25 cellular contexts compared by ENCODE assay signal in genomic region chr1:158100498-158100897, GRCh38.
DNase-seq lines count a peak whose midpoint lies in the region; ATAC-seq, FAIRE-seq and TF ChIP-seq lines count a peak whose summit lies in the region.
"Had no signal": no experiment of that assay in that cellular context is flagged by ENCODE, and none has a peak within 500 bp of the region (broad histone marks: within the 10 kb centered on the region; RNA-seq: fewer than 3 reads in every experiment).

No MANE protein-coding gene starts in this region.

- peaks cover 2% of the 10 kb centered on the region for H3K27me3 ChIP-seq in adipocyte (replicated peaks; ENCODE audit: control insufficient read depth, insufficient read depth, low read length)
- H3K27me3 ChIP-seq in H1 (replicated peaks in 1 of 4; ENCODE audit: control insufficient read depth in 3 of 4, extremely low read depth in 1 of 4, insufficient read depth in 3 of 4, low read length in 3 of 4), result no peaks in the 10 kb centered on the region
- H3K27me3 ChIP-seq: BE2C; BLaER1 treated with 17β-estradiol and CSF1 and Interleukin-3, amounts not matched to agents 10 nM and 100 nM had no signal

- H2AK5ac ChIP-seq in H1 (ENCODE audit: low read depth, low read length), result no peak overlapping the region

- H3K9ac ChIP-seq in adipocyte (ENCODE audit: low read length) (peak overlapping the region; percentile 20), H1 (replicated peaks in 1 of 4; ENCODE audit: extremely low read depth in 1 of 4, low read depth in 3 of 4, low read length in 3 of 4) (no peak overlapping the region)
- H3K9ac ChIP-seq: BLaER1 treated with 17β-estradiol and CSF1 and Interleukin-3, amounts not matched to agents 10 nM and 100 nM had no signal

- H2AFZ ChIP-seq in H1 (ENCODE audit: low read length), result no peak overlapping the region

- no peak overlapping the region for H4K5ac ChIP-seq in H1 (ENCODE audit: insufficient read length, low read depth, low read length)

- H3K36me3 ChIP-seq in adipocyte (ENCODE audit: control insufficient read depth, insufficient read depth, low read length, severe bottlenecking) (peaks cover 14% of the 10 kb centered on the region), H1 (ENCODE audit: control insufficient read depth in 2 of 4, insufficient read depth in 4 of 4, low read length in 3 of 4) (no peaks in the 10 kb centered on the region)
- H3K36me3 ChIP-seq: BE2C had no signal

- FAIRE-seq in H1 (lab: Jason Lieb, UNC), result no peak
- FAIRE-seq: D721Med, GM12891, GM18507 had no signal

- no peaks in the 10 kb centered on the region for H3K79me2 ChIP-seq in H1 (ENCODE audit: control insufficient read depth in 1 of 2, insufficient read depth in 2 of 2, low read length in 2 of 2)

- H3K18ac ChIP-seq in H1 (ENCODE audit: extremely low read depth, low read length), result no peak overlapping the region

- peak overlapping the region; percentile 37; the same call in 1 of the 2 replicates for H2BK5ac ChIP-seq in H1 (ENCODE audit: low read depth, low read length)

- H3K79me1 ChIP-seq in H1 (ENCODE audit: low read depth, low read length), result no peaks in the 10 kb centered on the region

- H3K23me2 ChIP-seq in H1 (ENCODE audit: low read depth, low read length), result no peaks in the 10 kb centered on the region

- no peak overlapping the region for H3K56ac ChIP-seq in H1 (replicated peaks; ENCODE audit: insufficient read length, low read depth, low read length)

- no peaks in the 10 kb centered on the region for H3K9me3 ChIP-seq in adipocyte (ENCODE audit: control insufficient read depth, low read length)
- H3K9me3 ChIP-seq in H1 (ENCODE audit: insufficient read depth in 2 of 2, low read depth in 1 of 2, low read length in 1 of 2), result no peaks in the 10 kb centered on the region
- H3K9me3 ChIP-seq: BE2C; BLaER1 treated with 17β-estradiol and CSF1 and Interleukin-3, amounts not matched to agents 10 nM and 100 nM had no signal

- CTCF ChIA-PET in H1 (lab: Charles Lee; ENCODE audit: partially characterized antibody), result interaction anchor here (1.6 to 38.2 kb wide), 5 partner anchors 8 to 118 kb away, joined by 3 to 2918 read pairs (median 36); partner anchors contain the start of gene KIRREL1
- CTCF ChIA-PET in activated CD4-positive, alpha-beta T cell treated with anti-CD3 and anti-CD28 coated beads, Interleukin-2, amount 10 ng/mL, durations not matched to agents 7 days and 5 days (lab: Charles Lee), result no interaction called here

- no peak for TF ChIP-seq POLR2A in H1 (IDR thresholded peaks at IDR 0.05; ENCODE audit: control extremely low read depth in 1 of 2, low read depth in 2 of 2, low read length in 2 of 2)

- no peak for TF ChIP-seq CTCF in H1 (IDR thresholded peaks at IDR 0.05; ENCODE audit: control extremely low read depth in 1 of 3, insufficient read depth in 1 of 3, low read depth in 1 of 3, low read length in 3 of 3)

- whole genome bisulfite sequencing in H1 (ENCODE audit: extremely low coverage in 1 of 2, insufficient coverage in 1 of 2, insufficient read length in 1 of 2, insufficient replicate concordance in 2 of 2, low coverage in 1 of 2, low lambda C conversion rate in 2 of 2, missing lambda C conversion rate in 1 of 2), 2 experiments, result 92% methylated on average over 2 of the region's 2 CpGs; no CpG with 5 or more reads in 1 of the 2 experiments

- no peak overlapping the region for H3K4me3 Mint-ChIP-seq in activated CD4-positive, alpha-beta T cell treated with anti-CD3 and anti-CD28 coated beads, Interleukin-2, amount 10 ng/mL, durations not matched to agents 7 days and 5 days
- H3K4me3 Mint-ChIP-seq: CD14-positive monocyte; CD4-positive, alpha-beta T cell; CD8-positive, alpha-beta memory T cell had no signal

- H3K23ac ChIP-seq in H1 (ENCODE audit: insufficient read length), result no peak overlapping the region

- no peak overlapping the region for H4K91ac ChIP-seq in H1 (replicated peaks; ENCODE audit: insufficient read length, low read length)

- no peaks in the 10 kb centered on the region for H3K9me3 Mint-ChIP-seq in activated CD4-positive, alpha-beta T cell treated with anti-CD3 and anti-CD28 coated beads, Interleukin-2, amount 10 ng/mL, durations not matched to agents 7 days and 5 days
- H3K9me3 Mint-ChIP-seq: CD4-positive, alpha-beta T cell; CD8-positive, alpha-beta memory T cell had no signal

- H3K27ac ChIP-seq in H1 (ENCODE audit: low read depth, low read length), result no peak overlapping the region
- H3K27ac ChIP-seq: 22Rv1; BLaER1 treated with 17β-estradiol and CSF1 and Interleukin-3, amounts not matched to agents 10 nM and 100 nM had no signal

- H4K20me1 ChIP-seq in H1 (replicated peaks in 1 of 2; ENCODE audit: control insufficient read depth in 1 of 2, insufficient read depth in 2 of 2, low read length in 2 of 2), result no peaks in the 10 kb centered on the region
- H4K20me1 ChIP-seq: BLaER1 treated with 17β-estradiol and CSF1 and Interleukin-3, amounts not matched to agents 10 nM and 100 nM had no signal

- ATAC-seq in sciatic nerve (peak; percentile 51), GM21576 (IDR thresholded peaks at IDR 0.05; ENCODE audit: unreplicated experiment) (no peak)

- H2BK15ac ChIP-seq in H1 (ENCODE audit: low read length), result no peak overlapping the region; the same call in 1 of the 2 replicates

- POLR2A ChIA-PET in H1 (lab: Charles Lee; ENCODE audit: partially characterized antibody), result no interaction called here
- POLR2A ChIA-PET in activated CD4-positive, alpha-beta T cell treated with anti-CD3 and anti-CD28 coated beads, Interleukin-2, amount 10 ng/mL, durations not matched to agents 7 days and 5 days (lab: Charles Lee), result no interaction called here

- TF ChIP-seq RAD21 in H1 (IDR thresholded peaks at IDR 0.05 in 1 of 2, conservative IDR thresholded peaks at IDR 0.05 in 1 of 2; ENCODE audit: low read depth in 2 of 2, low read length in 2 of 2), result no peak

- H2BK120ac ChIP-seq in H1 (replicated peaks; ENCODE audit: low read depth, low read length), result peak overlapping the region; percentile 16

- peaks cover 5% of the 10 kb centered on the region for H3K4me1 Mint-ChIP-seq in activated CD4-positive, alpha-beta T cell treated with anti-CD3 and anti-CD28 coated beads, Interleukin-2, amount 10 ng/mL, durations not matched to agents 7 days and 5 days
- H3K4me1 Mint-ChIP-seq: CD14-positive monocyte had no signal

- intact Hi-C loops in sciatic nerve (cut with DNase I), result no loop called here

- no peak overlapping the region for H3K14ac ChIP-seq in H1 (ENCODE audit: insufficient read length)

- no peak overlapping the region for H3K4ac ChIP-seq in H1 (replicated peaks; ENCODE audit: insufficient read length, low read depth, low read length)

- H2BK12ac ChIP-seq in H1 (ENCODE audit: low read depth, low read length), result no peak overlapping the region

- no peak overlapping the region for H4K8ac ChIP-seq in H1 (ENCODE audit: extremely low read depth, insufficient read depth, low read length)

- H3K4me2 ChIP-seq in H1 (ENCODE audit: insufficient read depth in 1 of 2, low read depth in 2 of 2, low read length in 2 of 2), result no peak overlapping the region

- no peak overlapping the region for H3K4me3 ChIP-seq in adipocyte (ENCODE audit: low read length)
- H3K4me3 ChIP-seq in H1 (ENCODE audit: extremely low read depth in 1 of 4, insufficient read depth in 2 of 4, low read depth in 3 of 4, low read length in 4 of 4), result no peak overlapping the region
- H3K4me3 ChIP-seq: BLaER1 treated with 17β-estradiol and CSF1 and Interleukin-3, amounts not matched to agents 10 nM and 100 nM had no signal

- no peak overlapping the region for H2BK20ac ChIP-seq in H1 (ENCODE audit: low read length)

- peaks cover 6% of the 10 kb centered on the region for H3K27me3 Mint-ChIP-seq in activated CD4-positive, alpha-beta T cell treated with anti-CD3 and anti-CD28 coated beads, Interleukin-2, amount 10 ng/mL, durations not matched to agents 7 days and 5 days

- H3K36me3 Mint-ChIP-seq in activated CD4-positive, alpha-beta T cell treated with anti-CD3 and anti-CD28 coated beads, Interleukin-2, amount 10 ng/mL, durations not matched to agents 7 days and 5 days (ENCODE audit: low read depth), result no peaks in the 10 kb centered on the region
- H3K36me3 Mint-ChIP-seq: CD14-positive monocyte; CD8-positive, alpha-beta memory T cell had no signal

- TF ChIP-seq EP300 in H1 (IDR thresholded peaks at IDR 0.05; ENCODE audit: borderline replicate concordance in 1 of 2, low read depth in 2 of 2, low read length in 2 of 2), result no peak

- H3K4me1 ChIP-seq in adipocyte (ENCODE audit: control insufficient read depth, insufficient read depth, low read length), result peaks cover 39% of the 10 kb centered on the region
- H3K4me1 ChIP-seq in H1 (replicated peaks in 1 of 4; ENCODE audit: control insufficient read depth in 3 of 4, insufficient read depth in 4 of 4, low read length in 3 of 4), result peaks cover 18 to 55% (median 48%) of the 10 kb centered on the region in 4 experiments
- H3K4me1 ChIP-seq: BE2C had no signal

- peak; percentile 47 for DNase-seq in DMS 273 (lab: John Stamatoyannopoulos, UW; ENCODE audit: unreplicated experiment)
- DNase-seq in DMS 273 treated with DMSO at 0.1 percent for 48 hours (lab: John Stamatoyannopoulos, UW), result no peak
- no peak for DNase-seq in adipocyte (ENCODE audit: low read depth)
- DNase-seq in H1 (ENCODE audit: low read depth in 1 of 2, low spot score in 2 of 2), result no peak
- no peak for DNase-seq in sciatic nerve (ENCODE audit: low spot score)
- no peak for DNase-seq in OCI-M2 (lab: John Stamatoyannopoulos, UW; ENCODE audit: unreplicated experiment)
- no peak for DNase-seq in activated CD4-positive, alpha-beta T cell treated with anti-CD3 and anti-CD28 coated beads, Interleukin-2, amount 10 ng/mL, durations not matched to agents 7 days and 5 days
- DNase-seq: ACHN; AML-193; BE2C; CD4-positive, alpha-beta T cell; CD8-positive, alpha-beta memory T cell; DMS153; EL; GDM1; GOT3; H7; HCEC 1CT had no signal

- H3K27ac Mint-ChIP-seq in activated CD4-positive, alpha-beta T cell treated with anti-CD3 and anti-CD28 coated beads, Interleukin-2, amount 10 ng/mL, durations not matched to agents 7 days and 5 days, result no peak overlapping the region
- H3K27ac Mint-ChIP-seq: CD14-positive monocyte; CD4-positive, alpha-beta T cell; CD8-positive, alpha-beta memory T cell had no signal

TF ChIP-seq in H1, 55 proteins besides CTCF, POLR2A, EP300 and RAD21:
- TF ChIP-seq POU5F1 (IDR thresholded peaks at IDR 0.05; ENCODE audit: low read depth, low read length), result no peak
- no peak for TF ChIP-seq PHF8 (conservative IDR thresholded peaks at IDR 0.05; ENCODE audit: low read depth, low read length)
- TF ChIP-seq JUND (IDR thresholded peaks at IDR 0.05; ENCODE audit: low read length), result no peak
- TF ChIP-seq RNF2 (IDR thresholded peaks at IDR 0.05; ENCODE audit: borderline replicate concordance, low read depth, low read length, missing control alignments, poor library complexity, severe bottlenecking), result no peak
- no peak for TF ChIP-seq SUZ12 (IDR thresholded peaks at IDR 0.05; ENCODE audit: low read length)
- no peak for TF ChIP-seq KDM4A (IDR thresholded peaks at IDR 0.05; ENCODE audit: low read depth, low read length, severe bottlenecking)
- no peak for TF ChIP-seq KDM1A (IDR thresholded peaks at IDR 0.05; ENCODE audit: borderline replicate concordance, low read length)
- no peak for TF ChIP-seq EZH2 (IDR thresholded peaks at IDR 0.05; ENCODE audit: low read depth, low read length, severe bottlenecking)
- no peak for TF ChIP-seq NRF1 (IDR thresholded peaks at IDR 0.05; ENCODE audit: low read depth, low read length)
- TF ChIP-seq JUN (IDR thresholded peaks at IDR 0.05; ENCODE audit: low read depth, low read length), result no peak
